Comparison of ENCODE assay signal across 22 cellular contexts in the genomic region with DNA sequence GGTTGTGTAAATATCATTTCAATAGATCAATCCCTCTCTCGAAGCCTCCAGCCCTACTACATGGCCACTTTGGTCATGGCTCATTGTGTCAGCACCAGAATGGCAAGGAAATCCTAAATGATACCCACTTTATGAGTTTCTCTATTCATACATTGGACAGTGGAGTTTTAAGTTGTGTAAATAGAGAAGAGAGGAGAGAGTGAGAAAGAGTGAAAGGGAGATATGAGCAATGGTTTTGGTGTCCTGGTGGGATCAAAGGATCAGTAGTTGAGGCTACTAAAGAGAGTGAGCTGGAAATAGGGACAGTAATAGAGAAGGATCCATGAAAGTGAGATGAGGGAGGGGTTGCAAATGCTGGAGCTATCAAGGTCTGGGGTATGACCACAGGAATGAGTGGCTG. TPM values are rescaled to one million over a fixed set of nuclear protein-coding genes. Genes with fewer than 3 reads are reported as not detected.
"Had no signal": no experiment of that assay in that cellular context is flagged by ENCODE, and none has a peak within 500 bp of the region (broad histone marks: within the 10 kb centered on the region; RNA-seq: fewer than 3 reads in every experiment).

No MANE protein-coding gene starts in this region.

- H3K27me3 ChIP-seq: brain microvascular endothelial cell, colonic mucosa, foreskin keratinocyte, hepatocyte, upper lobe of left lung had no signal

- H3K27ac Mint-ChIP-seq: activated B cell treated with CpG ODN at 0.5 μM for 24 hours, naive B cell had no signal

- H3K9me3 ChIP-seq: colonic mucosa, mucosa of descending colon, thoracic aorta, upper lobe of left lung had no signal

- DNase-seq: activated B cell treated with CpG ODN at 0.5 μM for 24 hours; activated CD8-positive, alpha-beta memory T cell treated with anti-CD3 and anti-CD28 coated beads, Interleukin-2, amount 50 U/mL, for 4 hours; aorta; brain microvascular endothelial cell; central memory CD4-positive, alpha-beta T cell; colonic mucosa; foreskin keratinocyte; left cardiac atrium; mesenchymal stem cell; mucosa of descending colon; naive B cell; stimulated activated CD4-positive, alpha-beta T cell treated with anti-CD3 and anti-CD28 coated beads, Interleukin-4, amount 100 ng/mL, for 1 hour; T-helper 9 cell; upper lobe of left lung had no signal

- H3K4me1 Mint-ChIP-seq: activated B cell treated with CpG ODN at 0.5 μM for 24 hours, naive B cell had no signal

- H3K4me3 Mint-ChIP-seq: activated B cell treated with CpG ODN at 0.5 μM for 24 hours, naive B cell had no signal

- H3K27ac ChIP-seq: brain microvascular endothelial cell, colonic mucosa, foreskin keratinocyte, hepatocyte, parathyroid adenoma, thoracic aorta, upper lobe of left lung had no signal

- H3K36me3 Mint-ChIP-seq: naive B cell had no signal

- H3K9me3 Mint-ChIP-seq: activated B cell treated with CpG ODN at 0.5 μM for 24 hours had no signal

- ATAC-seq: foreskin keratinocyte, left cardiac atrium, mucosa of descending colon, sciatic nerve had no signal

RNA-seq across cellular contexts. Expression of gene GZMA, which starts 31.5 kb away (rescaled TPM):
- total RNA-seq: activated B cell treated with CpG ODN at 0.5 μM for 24 hours, epithelial cell of proximal tubule, fibroblast of lung, foreskin keratinocyte, hepatocyte, SK-MEL-5, smooth muscle cell had no signal
- polyA plus RNA-seq: fibroblast of lung, foreskin keratinocyte, hepatocyte had no signal

RNA-seq across cellular contexts. Expression of gene GZMK, which starts 46.9 kb away (rescaled TPM):
- total RNA-seq: activated B cell treated with CpG ODN at 0.5 μM for 24 hours, epithelial cell of proximal tubule, fibroblast of lung, foreskin keratinocyte, hepatocyte, SK-MEL-5, smooth muscle cell had no signal
- polyA plus RNA-seq: fibroblast of lung, foreskin keratinocyte, hepatocyte, smooth muscle cell had no signal
